Comparison of ENCODE assay signal across 8 cellular contexts in the genomic region with DNA sequence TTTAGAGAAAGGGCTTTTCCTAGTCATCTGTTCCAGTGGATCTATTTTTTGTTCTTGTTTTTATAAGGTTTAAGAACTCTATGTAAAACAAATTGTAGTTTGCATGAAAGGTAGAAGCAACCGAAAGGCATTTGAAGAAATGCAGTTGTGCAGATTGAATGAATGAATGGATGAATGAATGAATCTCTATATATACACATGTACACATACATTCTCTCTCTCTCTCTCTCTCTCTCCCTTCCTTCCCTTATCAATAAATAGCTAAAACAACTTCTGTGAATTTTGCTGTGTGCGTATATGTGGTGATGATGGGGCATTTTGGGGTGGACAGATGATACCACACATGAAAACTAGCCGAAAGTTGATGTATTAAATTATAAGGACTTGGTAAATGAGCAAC. TPM values are rescaled to one million over a fixed set of nuclear protein-coding genes. Genes with fewer than 3 reads are reported as not detected.
"Had no signal": no experiment of that assay in that cellular context is flagged by ENCODE, and none has a peak within 500 bp of the region (broad histone marks: within the 10 kb centered on the region; RNA-seq: fewer than 3 reads in every experiment).

No MANE protein-coding gene starts in this region.

- H2AFZ ChIP-seq: GM23338 had no signal

- ATAC-seq: GM23338, HepG2 had no signal

- H3K27ac Mint-ChIP-seq: GM23338, H9, IgD-negative memory B cell had no signal

- H3K9me3 Mint-ChIP-seq: GM23338, H9, IgD-negative memory B cell had no signal

- H3K4me1 Mint-ChIP-seq: IgD-negative memory B cell had no signal

- H3K36me3 Mint-ChIP-seq: IgD-negative memory B cell had no signal

- H3K4me3 ChIP-seq: GM23338 had no signal

- H3K27ac ChIP-seq: HL-60 had no signal

- H3K4me2 ChIP-seq: GM23338 had no signal

- DNase-seq: H9, HCEC 1CT, KG1 had no signal

- H3K4me3 Mint-ChIP-seq: GM23338, H9, IgD-negative memory B cell had no signal

- FAIRE-seq: H1, HepG2 had no signal

- H3K27me3 Mint-ChIP-seq: IgD-negative memory B cell had no signal

RNA-seq across cellular contexts. Expression of a gene that starts 32.4 kb away (rescaled TPM):
- polyA plus RNA-seq: IgD-negative memory B cell had no signal
